Comparison of ENCODE assay signal across 21 cellular contexts in the genomic region with DNA sequence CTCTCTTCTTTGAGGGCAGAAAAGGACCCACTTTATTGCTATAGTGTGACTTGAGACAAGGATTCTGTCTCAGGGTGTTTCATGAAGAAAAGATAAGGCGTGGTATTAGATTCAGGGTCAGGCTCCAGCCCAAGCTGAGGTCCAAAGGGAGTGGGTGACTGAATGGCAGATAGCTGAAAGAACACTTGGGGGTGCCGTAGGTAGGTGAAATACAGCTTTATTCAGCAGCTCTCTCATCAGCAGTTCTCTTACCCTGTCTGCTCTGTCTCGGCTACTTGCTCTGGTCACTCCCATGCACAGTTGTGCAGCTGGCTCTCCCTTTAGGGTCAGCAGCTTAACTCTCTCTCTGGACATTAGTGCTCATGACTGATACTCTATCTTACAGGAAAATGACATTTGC.
A peak's percentile ranks its signal among the peaks of the same experiment; 100 is the strongest.
DNase-seq lines count a peak whose midpoint lies in the region; ATAC-seq, FAIRE-seq and TF ChIP-seq lines count a peak whose summit lies in the region.
"Had no signal": no experiment of that assay in that cellular context is flagged by ENCODE, and none has a peak within 500 bp of the region (broad histone marks: within the 10 kb centered on the region; RNA-seq: fewer than 3 reads in every experiment).

No MANE protein-coding gene starts in this region.

- no peak overlapping the region for H3K27ac Mint-ChIP-seq in chondrocyte (ENCODE audit: unreplicated experiment)
- peak overlapping the region in 2 of 9 donors; percentile 87 to 95 for H3K27ac Mint-ChIP-seq in naive thymus-derived CD4-positive, alpha-beta T cell

- H3K9me2 ChIP-seq in SK-N-SH: no peaks in the 10 kb centered on the region
- no peaks in the 10 kb centered on the region for H3K9me2 ChIP-seq in OCI-LY1 (ENCODE audit: low read depth, low read length)

- intact Hi-C loops in naive thymus-derived CD4-positive, alpha-beta T cell (cut with micrococcal nuclease): loop anchor here (1.0 to 10.0 kb wide), 10 partner anchors 44 to 881 kb away; a partner anchor contains a TSS

- no peaks in the 10 kb centered on the region for H3K9me3 Mint-ChIP-seq in chondrocyte (ENCODE audit: low read depth)
- H3K9me3 Mint-ChIP-seq in naive thymus-derived CD4-positive, alpha-beta T cell: peaks cover 0 to 8% (median 0%) of the 10 kb centered on the region in 11 donors
- H3K9me3 Mint-ChIP-seq in activated T-cell treated with anti-CD3 and anti-CD28 coated beads, Interleukin-2, amount 50 U/mL, for 4 hours: no peaks in the 10 kb centered on the region

- H3K27me3 ChIP-seq in SK-N-SH (ENCODE audit: insufficient read depth) (no peaks in the 10 kb centered on the region), OCI-LY1 (ENCODE audit: insufficient read depth, low read length) (no peaks in the 10 kb centered on the region)
- H3K27me3 ChIP-seq in naive thymus-derived CD4-positive, alpha-beta T cell (ENCODE audit: control insufficient read depth in 2 of 2, insufficient read depth in 2 of 2, low read length in 2 of 2): no peaks in the 10 kb centered on the region

- POLR2A ChIA-PET in SK-N-SH (lab: Yijun Ruan, JAX): no interaction called here
- POLR2A ChIA-PET in naive thymus-derived CD4-positive, alpha-beta T cell (lab: Charles Lee): interaction anchor here (0.8 to 2.0 kb wide), 4 partner anchors 9 to 590 kb away, joined by 4 to 10 read pairs (median 4); a partner anchor contains a TSS

- TF ChIP-seq EP300 in SK-N-SH (IDR thresholded peaks at IDR 0.05; ENCODE audit: borderline replicate concordance in 1 of 2, low read depth in 1 of 2, low read length in 1 of 2): no peak

- no peak for ATAC-seq in SK-N-SH treated with all-trans-retinoic acid at 6 μM for 48 hours
- ATAC-seq in naive thymus-derived CD4-positive, alpha-beta T cell: no peak
- no peak for ATAC-seq in activated T-cell treated with anti-CD3 and anti-CD28 coated beads, Interleukin-2, amount 50 U/mL, for 4 hours
- ATAC-seq: HCT116, PC-3 had no signal

- H3K4me3 ChIP-seq in SK-N-SH (ENCODE audit: low read depth in 2 of 2, low read length in 1 of 2) (no peak overlapping the region), OCI-LY1 (ENCODE audit: low read depth, low read length, poor library complexity, severe bottlenecking) (no peak overlapping the region)
- H3K4me3 ChIP-seq in naive thymus-derived CD4-positive, alpha-beta T cell (ENCODE audit: low read length): no peak overlapping the region

- 78% methylated on average over 3 of the region's 3 CpGs for whole genome bisulfite sequencing in SK-N-SH (ENCODE audit: low lambda C conversion rate)

- no peak for FAIRE-seq in urothelium cell line (lab: Jason Lieb, UNC)
- FAIRE-seq: GM18507 had no signal

- H3K27ac ChIP-seq in SK-N-SH (ENCODE audit: low read depth in 2 of 2, low read length in 1 of 2) (no peak overlapping the region), OCI-LY1 (ENCODE audit: low read depth, low read length, poor library complexity, severe bottlenecking) (peak overlapping the region; percentile 93)
- peak overlapping the region; percentile 63 for H3K27ac ChIP-seq in naive thymus-derived CD4-positive, alpha-beta T cell (ENCODE audit: low read depth, low read length)
- H3K27ac ChIP-seq: RWPE1 had no signal

- H3K9me3 ChIP-seq in SK-N-SH: no peaks in the 10 kb centered on the region
- H3K9me3 ChIP-seq in OCI-LY1 (ENCODE audit: low read length): no peaks in the 10 kb centered on the region
- H3K9me3 ChIP-seq in naive thymus-derived CD4-positive, alpha-beta T cell (ENCODE audit: control insufficient read depth in 2 of 3, low read length in 3 of 3): no peaks in the 10 kb centered on the region

- H3K9ac ChIP-seq in SK-N-SH: no peak overlapping the region
- peak overlapping the region; percentile 3; the same call in 1 of the 2 replicates for H3K9ac ChIP-seq in OCI-LY1 (ENCODE audit: low read length)

- no peak overlapping the region for H3K4me3 Mint-ChIP-seq in chondrocyte (ENCODE audit: unreplicated experiment)
- H3K4me3 Mint-ChIP-seq in naive thymus-derived CD4-positive, alpha-beta T cell: peak overlapping the region in 3 of 10 donors; percentile 5 to 74 (median 73)
- no peak overlapping the region for H3K4me3 Mint-ChIP-seq in activated T-cell treated with anti-CD3 and anti-CD28 coated beads, Interleukin-2, amount 50 U/mL, for 4 hours

- TF ChIP-seq RAD21 in SK-N-SH (IDR thresholded peaks at IDR 0.05; ENCODE audit: low read length): 0 out of 2 replicates have a peak, but pooled peaks have one; percentile 11

- H3F3A ChIP-seq in SK-N-SH (replicated peaks; ENCODE audit: insufficient read depth) (no peaks in the 10 kb centered on the region), OCI-LY1 (ENCODE audit: insufficient read depth, low read length) (no peaks in the 10 kb centered on the region)

- CTCF ChIA-PET in SK-N-SH (lab: Yijun Ruan, JAX): interaction anchor here (1.2 kb wide), 1 partner anchor 591 kb away, joined by 3 read pairs; a partner anchor contains a TSS
- CTCF ChIA-PET in naive thymus-derived CD4-positive, alpha-beta T cell (lab: Charles Lee): interaction anchor here (0.6 to 2.3 kb wide), 6 partner anchors 15 to 887 kb away, joined by 3 to 10 read pairs (median 4); a partner anchor contains a TSS

- H3K4me2 ChIP-seq in SK-N-SH (no peak overlapping the region), OCI-LY1 (ENCODE audit: low read length) (no peak overlapping the region)

- no peaks in the 10 kb centered on the region for H3K4me1 Mint-ChIP-seq in chondrocyte (ENCODE audit: low read depth)
- peaks cover 0 to 22% (median 0%) of the 10 kb centered on the region in 7 donors for H3K4me1 Mint-ChIP-seq in naive thymus-derived CD4-positive, alpha-beta T cell
- peaks cover 3% of the 10 kb centered on the region for H3K4me1 Mint-ChIP-seq in activated T-cell treated with anti-CD3 and anti-CD28 coated beads, Interleukin-2, amount 50 U/mL, for 4 hours (ENCODE audit: low read depth)

- no peaks in the 10 kb centered on the region for H3K36me3 Mint-ChIP-seq in chondrocyte (ENCODE audit: low read depth)
- peaks cover 0 to 9% (median 0%) of the 10 kb centered on the region in 5 donors for H3K36me3 Mint-ChIP-seq in naive thymus-derived CD4-positive, alpha-beta T cell
- no peaks in the 10 kb centered on the region for H3K36me3 Mint-ChIP-seq in activated T-cell treated with anti-CD3 and anti-CD28 coated beads, Interleukin-2, amount 50 U/mL, for 4 hours (ENCODE audit: insufficient read depth)
- H3K36me3 Mint-ChIP-seq: CD8-positive, alpha-beta memory T cell had no signal

- no peaks in the 10 kb centered on the region for H4K20me1 ChIP-seq in SK-N-SH (ENCODE audit: insufficient read depth)
- no peaks in the 10 kb centered on the region for H4K20me1 ChIP-seq in OCI-LY1 (ENCODE audit: insufficient read depth, low read length)

- no peak for TF ChIP-seq CTCF in SK-N-SH (IDR thresholded peaks at IDR 0.05)
- peak; percentile 5; the same call in 1 of the 2 replicates for TF ChIP-seq CTCF in OCI-LY1 (IDR thresholded peaks at IDR 0.05; ENCODE audit: low read length)
- TF ChIP-seq CTCF in chondrocyte (IDR thresholded peaks at IDR 0.05): peak; percentile 35

- H3K36me3 ChIP-seq in SK-N-SH (replicated peaks in 1 of 2; ENCODE audit: control insufficient read depth in 1 of 2, insufficient read depth in 2 of 2, low read length in 1 of 2) (no peaks in the 10 kb centered on the region), OCI-LY1 (ENCODE audit: insufficient read depth, low read length) (no peaks in the 10 kb centered on the region)
- H3K36me3 ChIP-seq in naive thymus-derived CD4-positive, alpha-beta T cell (ENCODE audit: control insufficient read depth in 2 of 3, insufficient read depth in 3 of 3, low read length in 3 of 3): no peaks in the 10 kb centered on the region

- DNase-seq in SK-N-SH (no peak), chondrocyte (ENCODE audit: low spot score) (no peak), NCI-H1436 treated with DMSO at 0.1 percent for 48 hours (lab: John Stamatoyannopoulos, UW) (no peak), urothelium cell line (ENCODE audit: low spot score) (no peak)
- DNase-seq in naive thymus-derived CD4-positive, alpha-beta T cell: no peak
- DNase-seq in activated T-cell treated with anti-CD3 and anti-CD28 coated beads, Interleukin-2, amount 50 U/mL, for 4 hours: no peak
- DNase-seq: 8988T; CD8-positive, alpha-beta memory T cell; GF-D8; NCI-H1694; NCI-H2107; NCI-H226; NCI-H526; NK-92 treated with Interleukin-12 subunit alpha and Interleukin-12 subunit beta, amount 100 ng/mL, for 24 hours; PC-3; SW 1271 had no signal

- H3K79me2 ChIP-seq in SK-N-SH (ENCODE audit: insufficient read depth): no peaks in the 10 kb centered on the region
- H3K79me2 ChIP-seq in OCI-LY1 (ENCODE audit: insufficient read depth, low read length): no peaks in the 10 kb centered on the region

- H2AFZ ChIP-seq in SK-N-SH (ENCODE audit: low read depth) (no peak overlapping the region), OCI-LY1 (ENCODE audit: low read length) (no peak overlapping the region)

- no peaks in the 10 kb centered on the region for H3K27me3 Mint-ChIP-seq in chondrocyte (ENCODE audit: low read depth)
- no peaks in the 10 kb centered on the region for H3K27me3 Mint-ChIP-seq in naive thymus-derived CD4-positive, alpha-beta T cell
- no peaks in the 10 kb centered on the region for H3K27me3 Mint-ChIP-seq in activated T-cell treated with anti-CD3 and anti-CD28 coated beads, Interleukin-2, amount 50 U/mL, for 4 hours (ENCODE audit: low read depth)
- H3K27me3 Mint-ChIP-seq: CD8-positive, alpha-beta memory T cell had no signal

- H3K4me1 ChIP-seq in SK-N-SH (ENCODE audit: control insufficient read depth in 1 of 2, insufficient read depth in 2 of 2, low read depth in 1 of 2, low read length in 1 of 2): no peaks in the 10 kb centered on the region
- peaks cover 61% of the 10 kb centered on the region for H3K4me1 ChIP-seq in OCI-LY1 (ENCODE audit: insufficient read depth, low read length, severe bottlenecking)
- peaks cover 22 to 48% of the 10 kb centered on the region in 2 donors for H3K4me1 ChIP-seq in naive thymus-derived CD4-positive, alpha-beta T cell (ENCODE audit: control insufficient read depth in 2 of 2, insufficient read depth in 2 of 2, low read length in 2 of 2)

TF ChIP-seq in SK-N-SH, 30 proteins besides CTCF, POLR2A, EP300 and RAD21:
- TF ChIP-seq TCF12 (IDR thresholded peaks at IDR 0.05) (no peak), GATA2 (CRISPR knock-in tag; IDR thresholded peaks at IDR 0.05) (no peak)
TF ChIP-seq in SK-N-SH: peak in this region for 0.

TF ChIP-seq in SK-N-SH treated with all-trans-retinoic acid at 6 μM for 48 hours, 23 proteins besides CTCF, POLR2A, EP300 and RAD21 (continues in another document):
- TF ChIP-seq, protein P1, sequence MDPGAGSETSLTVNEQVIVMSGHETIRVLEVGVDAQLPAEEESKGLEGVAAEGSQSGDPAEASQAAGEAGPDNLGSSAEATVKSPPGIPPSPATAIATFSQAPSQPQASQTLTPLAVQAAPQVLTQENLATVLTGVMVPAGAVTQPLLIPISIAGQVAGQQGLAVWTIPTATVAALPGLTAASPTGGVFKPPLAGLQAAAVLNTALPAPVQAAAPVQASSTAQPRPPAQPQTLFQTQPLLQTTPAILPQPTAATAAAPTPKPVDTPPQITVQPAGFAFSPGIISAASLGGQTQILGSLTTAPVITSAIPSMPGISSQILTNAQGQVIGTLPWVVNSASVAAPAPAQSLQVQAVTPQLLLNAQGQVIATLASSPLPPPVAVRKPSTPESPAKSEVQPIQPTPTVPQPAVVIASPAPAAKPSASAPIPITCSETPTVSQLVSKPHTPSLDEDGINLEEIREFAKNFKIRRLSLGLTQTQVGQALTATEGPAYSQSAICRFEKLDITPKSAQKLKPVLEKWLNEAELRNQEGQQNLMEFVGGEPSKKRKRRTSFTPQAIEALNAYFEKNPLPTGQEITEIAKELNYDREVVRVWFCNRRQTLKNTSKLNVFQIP (CRISPR knock-in tag; IDR thresholded peaks at IDR 0.05; ENCODE audit: borderline replicate concordance, low read depth): no peak

Comparison
In these comparisons a context has a peak if more than half of its experiments do, and no peak if none do; other contexts are left out.
1. H3K27ac ChIP-seq: peak in OCI-LY1 (single experiment) and naive thymus-derived CD4-positive, alpha-beta T cell (single experiment); none in SK-N-SH (0 of 2).